Comparison of ENCODE assay signal across 1 cellular context in the genomic region with DNA sequence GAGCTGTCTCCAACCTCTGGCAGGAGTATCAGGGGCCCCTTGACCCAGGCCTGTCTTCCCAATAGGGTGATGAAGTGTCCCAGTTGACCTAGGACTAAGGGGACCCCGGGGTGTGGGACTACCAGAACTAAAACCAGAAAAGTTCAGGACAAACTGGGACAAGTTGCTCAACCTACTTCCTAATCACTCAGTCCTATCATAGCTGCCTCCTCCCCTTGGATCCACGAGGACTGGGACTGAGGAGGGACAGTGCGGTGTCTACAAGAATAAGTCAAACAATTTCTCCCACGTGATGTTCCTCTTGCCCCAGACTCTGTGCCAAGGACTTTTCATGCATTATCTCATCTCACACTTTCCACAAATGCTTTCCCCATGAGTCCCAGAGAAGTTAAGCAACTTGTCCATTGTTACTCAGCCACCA.
TF ChIP-seq lines count a peak whose summit lies in the region.

No MANE protein-coding gene starts in this region.

TF ChIP-seq in IMR-90, 13 proteins besides CTCF, POLR2A, EP300 and RAD21 (continued from another document):
- TF ChIP-seq FOS (IDR thresholded peaks at IDR 0.05; ENCODE audit: low read depth, low read length) (no peak), BHLHE40 (IDR thresholded peaks at IDR 0.05; ENCODE audit: low read depth, low read length) (no peak)
- TF ChIP-seq, protein P1, sequence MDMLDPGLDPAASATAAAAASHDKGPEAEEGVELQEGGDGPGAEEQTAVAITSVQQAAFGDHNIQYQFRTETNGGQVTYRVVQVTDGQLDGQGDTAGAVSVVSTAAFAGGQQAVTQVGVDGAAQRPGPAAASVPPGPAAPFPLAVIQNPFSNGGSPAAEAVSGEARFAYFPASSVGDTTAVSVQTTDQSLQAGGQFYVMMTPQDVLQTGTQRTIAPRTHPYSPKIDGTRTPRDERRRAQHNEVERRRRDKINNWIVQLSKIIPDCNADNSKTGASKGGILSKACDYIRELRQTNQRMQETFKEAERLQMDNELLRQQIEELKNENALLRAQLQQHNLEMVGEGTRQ (IDR thresholded peaks at IDR 0.05; ENCODE audit: low read depth, low read length) = no peak
